In the genomic region with DNA sequence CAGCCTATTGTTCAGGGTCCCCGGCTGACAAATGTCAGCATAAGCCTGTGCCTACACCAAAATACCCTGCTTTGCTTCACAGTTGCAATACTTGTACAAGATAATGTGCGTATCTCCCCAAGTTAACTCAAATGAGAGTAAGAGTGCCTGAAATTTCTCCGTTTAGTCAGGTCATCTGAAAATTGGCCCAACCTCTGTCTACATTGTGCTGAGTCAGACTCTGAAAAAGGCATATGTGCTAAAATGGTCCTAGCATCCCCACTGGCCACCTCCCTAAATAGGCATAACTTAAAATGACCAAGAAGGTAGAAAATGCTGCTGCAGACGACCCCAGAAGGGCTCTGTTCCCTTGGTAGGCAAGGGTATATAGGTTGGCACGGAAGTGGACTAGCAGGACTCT, we compare ENCODE assay signal across 26 cellular contexts.
"Had no signal": no experiment of that assay in that cellular context is flagged by ENCODE, and none has a peak within 500 bp of the region (broad histone marks: within the 10 kb centered on the region; RNA-seq: fewer than 3 reads in every experiment).

No MANE protein-coding gene starts in this region.

- FAIRE-seq: endometrium, islet of Langerhans, keratinocyte had no signal

- H3K9me3 ChIP-seq: colonic mucosa, gastrocnemius medialis, lower lobe of right lung had no signal

- H3K27ac Mint-ChIP-seq: dendritic cell treated with granulocyte-macrophage colony-stimulating factor and Interleukin-4, amounts not matched to agents 40 ng/mL and 50 ng/mL, for 4 days; effector memory CD8-positive, alpha-beta T cell; endodermal cell had no signal

- H3K4me3 Mint-ChIP-seq: dendritic cell treated with granulocyte-macrophage colony-stimulating factor and Interleukin-4, amounts not matched to agents 40 ng/mL and 50 ng/mL, for 4 days; effector memory CD8-positive, alpha-beta T cell; endodermal cell had no signal

- H3K36me3 ChIP-seq: colonic mucosa, esophagus squamous epithelium, gastrocnemius medialis, heart right ventricle, left lung, lower lobe of right lung had no signal

- H3K4me1 ChIP-seq: colonic mucosa, esophagus squamous epithelium, gastrocnemius medialis, heart right ventricle, left lung, lower lobe of right lung had no signal

- H3K27ac ChIP-seq: colonic mucosa, epithelial cell of prostate, esophagus squamous epithelium, gastrocnemius medialis, heart right ventricle, left lung, lower lobe of right lung had no signal

- H3K4me3 ChIP-seq: colonic mucosa, esophagus squamous epithelium, gastrocnemius medialis, heart right ventricle, left lung, lower lobe of right lung had no signal

- ATAC-seq: effector memory CD8-positive, alpha-beta T cell; esophagus mucosa; gastrocnemius medialis; heart right ventricle; left cardiac atrium; left lung; left ventricle myocardium superior; lower lobe of right lung had no signal

- H3K27me3 Mint-ChIP-seq: dendritic cell treated with granulocyte-macrophage colony-stimulating factor and Interleukin-4, amounts not matched to agents 40 ng/mL and 50 ng/mL, for 4 days; effector memory CD8-positive, alpha-beta T cell had no signal

- DNase-seq: colonic mucosa; cortex of kidney; effector CD8-positive, alpha-beta T cell; effector memory CD8-positive, alpha-beta T cell; endodermal cell; erythroblast; esophagus squamous epithelium; foreskin fibroblast; foreskin melanocyte; gastrocnemius medialis; glutamatergic neuron; head of caudate nucleus; heart right ventricle; hippocampal formation; left cardiac atrium; left lung; left ventricle myocardium superior; lower lobe of right lung; mesenchymal stem cell; midbrain had no signal

- H3K27me3 ChIP-seq: colonic mucosa, esophagus squamous epithelium, gastrocnemius medialis, heart right ventricle, left lung had no signal
